16 cellular contexts compared by ENCODE assay signal in the genomic region with DNA sequence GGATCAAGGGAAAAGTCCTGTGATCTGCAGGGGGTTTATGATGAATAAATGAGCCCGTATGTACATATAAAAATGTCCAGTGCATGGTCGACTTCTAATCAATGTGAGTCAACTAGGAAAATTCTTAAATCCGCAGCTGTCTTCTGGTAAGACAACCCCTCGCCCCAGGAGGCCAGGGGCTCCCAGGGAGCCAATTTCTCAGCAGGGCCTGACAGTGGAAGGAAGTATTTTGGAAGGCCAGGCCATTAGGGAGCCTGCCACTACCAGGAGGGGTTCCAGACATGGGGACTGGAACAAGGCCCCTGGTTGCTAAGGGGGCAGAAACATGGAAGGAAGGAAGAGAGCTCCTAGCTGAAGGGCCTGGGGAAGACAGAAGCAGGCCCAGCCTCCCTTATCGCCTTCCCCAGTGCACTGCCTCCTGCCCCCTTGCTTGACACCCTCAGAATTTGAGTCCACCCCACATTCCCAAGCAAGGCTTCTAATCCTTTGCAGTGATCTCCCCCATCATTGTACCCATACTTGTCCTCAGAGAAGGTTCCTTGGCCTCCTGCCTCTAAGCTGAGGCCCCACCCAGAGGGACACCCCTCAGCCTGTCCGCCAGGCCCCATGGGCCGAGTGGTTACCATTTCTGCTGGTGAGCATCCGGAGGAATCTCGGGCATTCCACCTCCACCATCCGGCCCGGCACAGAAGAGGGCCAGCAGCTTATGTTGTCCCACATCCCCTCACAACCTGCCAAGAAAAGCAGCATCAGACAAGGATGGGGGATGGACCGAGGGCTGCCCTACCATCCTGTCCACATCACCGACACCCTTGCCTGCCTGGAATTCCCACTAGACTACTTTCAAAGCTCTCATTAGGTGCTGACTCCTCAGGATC. TPM values are rescaled to one million over a fixed set of nuclear protein-coding genes. Genes with fewer than 3 reads are reported as not detected.
DNase-seq lines count a peak whose midpoint lies in the region; ATAC-seq and TF ChIP-seq lines count a peak whose summit lies in the region.
"Had no signal": no experiment of that assay in that cellular context is flagged by ENCODE, and none has a peak within 500 bp of the region (broad histone marks: within the 10 kb centered on the region; RNA-seq: fewer than 3 reads in every experiment).

No MANE protein-coding gene starts in this region.

- intact Hi-C loops in vagina (cut with DNase I): loop anchor here (5.0 kb wide), 1 partner anchor 71 kb away; no protein-coding TSS in a partner anchor
- intact Hi-C loops in transverse colon (cut with DNase I; ENCODE audit: low total_unique reads): no loop called here

- no peaks in the 10 kb centered on the region for H3K9me2 ChIP-seq in hepatocyte (replicated peaks; ENCODE audit: insufficient read depth)

- peaks cover 4% of the 10 kb centered on the region for H3K4me1 ChIP-seq in vagina
- peaks cover 0 to 4% (median 1%) of the 10 kb centered on the region in 4 donors for H3K4me1 ChIP-seq in transverse colon
- no peaks in the 10 kb centered on the region for H3K4me1 ChIP-seq in hepatocyte (ENCODE audit: insufficient read depth)

- TF ChIP-seq CTCF in endothelial cell (IDR thresholded peaks at IDR 0.05; ENCODE audit: unreplicated experiment) (no peak), osteocyte (IDR thresholded peaks at IDR 0.05) (no peak), vagina (IDR thresholded peaks at IDR 0.05) (no peak), transverse colon (IDR thresholded peaks at IDR 0.05) (no peak), hepatocyte (IDR thresholded peaks at IDR 0.05; ENCODE audit: poor library complexity) (no peak)

- H3K9me3 Mint-ChIP-seq in activated CD8-positive, alpha-beta memory T cell treated with anti-CD3 and anti-CD28 coated beads, Interleukin-2, amount 10 ng/mL, durations not matched to agents 7 days and 5 days (ENCODE audit: low read depth): no peaks in the 10 kb centered on the region
- H3K9me3 Mint-ChIP-seq in endothelial cell (ENCODE audit: unreplicated experiment): no peaks in the 10 kb centered on the region
- H3K9me3 Mint-ChIP-seq in osteocyte (ENCODE audit: unreplicated experiment): no peaks in the 10 kb centered on the region
- H3K9me3 Mint-ChIP-seq: GM23338 had no signal

- no peaks in the 10 kb centered on the region for H3K4me1 Mint-ChIP-seq in activated CD8-positive, alpha-beta memory T cell treated with anti-CD3 and anti-CD28 coated beads, Interleukin-2, amount 10 ng/mL, durations not matched to agents 7 days and 5 days
- H3K4me1 Mint-ChIP-seq in endothelial cell (ENCODE audit: unreplicated experiment) (no peaks in the 10 kb centered on the region), osteocyte (ENCODE audit: unreplicated experiment) (no peaks in the 10 kb centered on the region)

- no peaks in the 10 kb centered on the region for H3K27me3 Mint-ChIP-seq in activated CD8-positive, alpha-beta memory T cell treated with anti-CD3 and anti-CD28 coated beads, Interleukin-2, amount 10 ng/mL, durations not matched to agents 7 days and 5 days
- peaks cover 6% of the 10 kb centered on the region for H3K27me3 Mint-ChIP-seq in endothelial cell (ENCODE audit: unreplicated experiment)
- H3K27me3 Mint-ChIP-seq in osteocyte (ENCODE audit: unreplicated experiment): peaks cover 33% of the 10 kb centered on the region

- H3K27me3 ChIP-seq in vagina: no peaks in the 10 kb centered on the region
- peaks cover 6% of the 10 kb centered on the region for H3K27me3 ChIP-seq in transverse colon
- no peaks in the 10 kb centered on the region for H3K27me3 ChIP-seq in hepatocyte

- no peak overlapping the region for H2AFZ ChIP-seq in hepatocyte
- H2AFZ ChIP-seq: GM23338 had no signal

- H3K27ac Mint-ChIP-seq in activated CD8-positive, alpha-beta memory T cell treated with anti-CD3 and anti-CD28 coated beads, Interleukin-2, amount 10 ng/mL, durations not matched to agents 7 days and 5 days: no peak overlapping the region
- H3K27ac Mint-ChIP-seq in endothelial cell (ENCODE audit: unreplicated experiment): peak overlapping the region; percentile 42
- H3K27ac Mint-ChIP-seq in osteocyte (ENCODE audit: unreplicated experiment): no peak overlapping the region
- H3K27ac Mint-ChIP-seq: GM23338 had no signal

- no peak overlapping the region for H3K27ac ChIP-seq in vagina
- no peak overlapping the region for H3K27ac ChIP-seq in transverse colon
- no peak overlapping the region for H3K27ac ChIP-seq in hepatocyte

- TF ChIP-seq POLR2A in vagina (IDR thresholded peaks at IDR 0.05) (no peak), transverse colon (IDR thresholded peaks at IDR 0.05) (no peak)

- H3K4me2 ChIP-seq in hepatocyte: no peak overlapping the region
- H3K4me2 ChIP-seq: GM23338 had no signal

- H4K20me1 ChIP-seq in hepatocyte (ENCODE audit: insufficient read depth, poor library complexity, severe bottlenecking): no peaks in the 10 kb centered on the region

- no peak overlapping the region for H3K4me3 ChIP-seq in vagina
- H3K4me3 ChIP-seq in transverse colon: no peak overlapping the region
- no peak overlapping the region for H3K4me3 ChIP-seq in hepatocyte
- H3K4me3 ChIP-seq: GM23338 had no signal

- no peaks in the 10 kb centered on the region for H3K36me3 Mint-ChIP-seq in activated CD8-positive, alpha-beta memory T cell treated with anti-CD3 and anti-CD28 coated beads, Interleukin-2, amount 10 ng/mL, durations not matched to agents 7 days and 5 days
- H3K36me3 Mint-ChIP-seq in endothelial cell (ENCODE audit: low read depth, unreplicated experiment) (no peaks in the 10 kb centered on the region), osteocyte (ENCODE audit: unreplicated experiment) (no peaks in the 10 kb centered on the region)

- peak; percentile 22 for DNase-seq in activated CD8-positive, alpha-beta memory T cell treated with anti-CD3 and anti-CD28 coated beads, Interleukin-2, amount 10 ng/mL, durations not matched to agents 7 days and 5 days
- DNase-seq in endothelial cell (ENCODE audit: low spot score): no peak
- peak; percentile 78 for DNase-seq in osteocyte (ENCODE audit: extremely low spot score, unreplicated experiment)
- DNase-seq in vagina (ENCODE audit: extremely low spot score in 2 of 2): peak; percentile 47 to 88
- DNase-seq in transverse colon: no peak
- no peak for DNase-seq in hepatocyte (ENCODE audit: low spot score)
- DNase-seq: GF-D8, Karpas-422, MM.1S, NCI-H1105, NCI-H1694 treated with DMSO at 0.1 percent for 48 hours, NCI-H446 treated with DMSO at 0.1 percent for 48 hours had no signal

- no peaks in the 10 kb centered on the region for H3K79me2 ChIP-seq in hepatocyte

- in situ Hi-C loops in transverse colon (cut with MboI; ENCODE audit: low pct_ligation_motif_present in 1 of 4, low pct_unique_long_range_greater_than_20kb in 1 of 4, low sequenced_read_pairs in 3 of 4): loop anchor here in 3 of 4 donors (5.0 to 25.0 kb wide), 3 partner anchors 66 to 591 kb away; no protein-coding TSS in a partner anchor

- 90 to 100% methylated on average over 1 to 13 of the region's 13 CpGs for WGBS in transverse colon (ENCODE audit: low coverage in 1 of 2), 2 donors
- 92% methylated on average over 13 of the region's 13 CpGs for WGBS in hepatocyte (ENCODE audit: low lambda C conversion rate, missing lambda C conversion rate)

- CTCF ChIA-PET in activated CD8-positive, alpha-beta memory T cell treated with anti-CD3 and anti-CD28 coated beads, Interleukin-2, amount 10 ng/mL, durations not matched to agents 7 days and 5 days (lab: Charles Lee): no interaction called here

- H3K36me3 ChIP-seq in vagina: no peaks in the 10 kb centered on the region
- H3K36me3 ChIP-seq in transverse colon: no peaks in the 10 kb centered on the region
- no peaks in the 10 kb centered on the region for H3K36me3 ChIP-seq in hepatocyte (replicated peaks; ENCODE audit: insufficient read depth, low read depth)

- TF ChIP-seq EP300 in transverse colon (IDR thresholded peaks at IDR 0.05; ENCODE audit: low read depth): no peak

- no peak for ATAC-seq in activated CD8-positive, alpha-beta memory T cell treated with anti-CD3 and anti-CD28 coated beads, Interleukin-2, amount 10 ng/mL, durations not matched to agents 7 days and 5 days
- ATAC-seq in HG02970 (IDR thresholded peaks at IDR 0.05; ENCODE audit: low FRiP score, unreplicated experiment): no peak
- ATAC-seq: GM23338 had no signal

- H3K9me3 ChIP-seq in vagina (no peaks in the 10 kb centered on the region), transverse colon (no peaks in the 10 kb centered on the region), hepatocyte (ENCODE audit: low read depth) (no peaks in the 10 kb centered on the region)

- no peak overlapping the region for H3K4me3 Mint-ChIP-seq in activated CD8-positive, alpha-beta memory T cell treated with anti-CD3 and anti-CD28 coated beads, Interleukin-2, amount 10 ng/mL, durations not matched to agents 7 days and 5 days
- H3K4me3 Mint-ChIP-seq in endothelial cell (ENCODE audit: unreplicated experiment) (no peak overlapping the region), osteocyte (ENCODE audit: unreplicated experiment) (no peak overlapping the region)
- H3K4me3 Mint-ChIP-seq: GM23338 had no signal

RNA-seq across cellular contexts. Expression of gene SCTR, which starts 45.9 kb away (rescaled TPM):
- not detected for total RNA-seq in activated CD8-positive, alpha-beta memory T cell treated with anti-CD3 and anti-CD28 coated beads, Interleukin-2, amount 10 ng/mL, durations not matched to agents 7 days and 5 days
- total RNA-seq in endothelial cell (ENCODE audit: unreplicated experiment): not detected
- total RNA-seq in osteocyte: not detected in 2 replicates
- total RNA-seq in vagina: not detected
- total RNA-seq in transverse colon: not detected
- 1.7 and 2.4 TPM in 2 replicates for total RNA-seq in hepatocyte
- polyA plus RNA-seq in hepatocyte: 4.3 and 4.9 TPM in 2 replicates
- total RNA-seq: GM23338, RPMI7951 had no signal
- polyA plus RNA-seq: BJ, GM23338 had no signal

RNA-seq across cellular contexts. Expression of gene TMEM37, which starts 46.8 kb away (rescaled TPM):
- not detected for total RNA-seq in activated CD8-positive, alpha-beta memory T cell treated with anti-CD3 and anti-CD28 coated beads, Interleukin-2, amount 10 ng/mL, durations not matched to agents 7 days and 5 days
- 11.4 TPM for total RNA-seq in endothelial cell (ENCODE audit: unreplicated experiment)
- total RNA-seq in osteocyte: 0.21 and 0.40 TPM in 2 replicates
- 3.2 TPM for total RNA-seq in vagina
- total RNA-seq in transverse colon: 100 to 1,000 TPM in 3 of 4 donors, 10 to 100 TPM in 1; 18.7 to 210 (median 157) TPM
- 52.6 TPM in 2 replicates for total RNA-seq in hepatocyte
- 89.9 and 123 TPM in 2 replicates for polyA plus RNA-seq in hepatocyte
- total RNA-seq: RPMI7951 had no signal

Comparison
In these comparisons a context has a peak if more than half of its experiments do, and no peak if none do; other contexts are left out.
1. DNase-seq: peak in activated CD8-positive, alpha-beta memory T cell treated with anti-CD3 and anti-CD28 coated beads, Interleukin-2, amount 10 ng/mL, durations not matched to agents 7 days and 5 days (single experiment), osteocyte (single experiment) and vagina (2 of 2); none in endothelial cell (single experiment), transverse colon (single experiment) and hepatocyte (single experiment).